In the genomic region with DNA sequence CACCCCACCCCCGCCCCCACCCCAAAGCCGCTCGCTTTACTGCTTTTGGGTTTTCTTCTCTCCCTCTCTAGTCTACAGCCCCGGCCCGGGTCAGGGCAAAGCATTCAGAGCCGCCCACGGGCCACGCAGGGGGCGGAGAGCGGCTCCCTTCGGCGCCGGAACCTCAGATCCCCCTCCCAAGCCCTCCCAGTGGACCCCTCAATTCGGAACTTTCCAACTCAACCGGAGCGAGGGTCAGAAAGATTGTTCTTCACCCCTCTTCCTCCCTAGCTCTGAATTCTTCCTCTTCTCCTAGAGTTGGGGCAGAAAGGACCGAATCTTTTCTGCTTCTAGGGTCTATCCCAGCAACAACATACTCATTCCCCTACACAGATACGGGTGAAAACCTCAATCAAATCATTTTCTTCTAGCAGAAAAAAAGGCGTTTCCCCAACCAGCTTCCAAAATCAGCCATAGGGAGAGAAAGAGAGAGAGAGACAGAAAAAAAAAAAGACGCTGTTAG, we compare ENCODE assay signal across 8 cellular contexts. TPM values are rescaled to one million over a fixed set of nuclear protein-coding genes. Genes with fewer than 3 reads are reported as not detected.
A peak's percentile ranks its signal among the peaks of the same experiment; 100 is the strongest.
DNase-seq lines count a peak whose midpoint lies in the region; ATAC-seq and TF ChIP-seq lines count a peak whose summit lies in the region.

No MANE protein-coding gene starts in this region.

- H3K27ac Mint-ChIP-seq in activated naive CD8-positive, alpha-beta T cell treated with anti-CD3 and anti-CD28 coated beads, Interleukin-2, amount 50 U/mL, for 24 hours = peak overlapping the region; percentile 95
- H3K27ac Mint-ChIP-seq in stimulated activated memory B cell treated with anti-CD40 and anti-IgM and Interleukin-4, amounts not matched to agents 10 μg/mL and 1 μg/mL and 100 μg/mL, for 72 hours = no peak overlapping the region

- H3K27me3 Mint-ChIP-seq in activated naive CD8-positive, alpha-beta T cell treated with anti-CD3 and anti-CD28 coated beads, Interleukin-2, amount 50 U/mL, for 24 hours = peaks cover 9% of the 10 kb centered on the region
- H3K27me3 Mint-ChIP-seq in stimulated activated memory B cell treated with anti-CD40 and anti-IgM and Interleukin-4, amounts not matched to agents 10 μg/mL and 1 μg/mL and 100 μg/mL, for 72 hours = peaks cover 79% of the 10 kb centered on the region

- no peaks in the 10 kb centered on the region for H3K36me3 ChIP-seq in BE2C

- no peak for TF ChIP-seq CTCF in BE2C (IDR thresholded peaks at IDR 0.05; ENCODE audit: low read depth, low read length)

- peak; percentile 20 for DNase-seq in activated gamma-delta T cell treated with Interleukin-2 at 50 U/mL for 16 hours
- DNase-seq in activated gamma-delta T cell (lab: John Stamatoyannopoulos, UW) = no peak
- DNase-seq in activated naive CD8-positive, alpha-beta T cell treated with anti-CD3 and anti-CD28 coated beads, Interleukin-2, amount 50 U/mL, for 24 hours = peak; percentile 58
- no peak for DNase-seq in left colon
- DNase-seq in BE2C = no peak

- peaks cover 63% of the 10 kb centered on the region for H3K4me1 Mint-ChIP-seq in activated naive CD8-positive, alpha-beta T cell treated with anti-CD3 and anti-CD28 coated beads, Interleukin-2, amount 50 U/mL, for 24 hours
- H3K4me1 Mint-ChIP-seq in stimulated activated memory B cell treated with anti-CD40 and anti-IgM and Interleukin-4, amounts not matched to agents 10 μg/mL and 1 μg/mL and 100 μg/mL, for 72 hours = peaks cover 34% of the 10 kb centered on the region

- peaks cover 3% of the 10 kb centered on the region for H3K36me3 Mint-ChIP-seq in activated naive CD8-positive, alpha-beta T cell treated with anti-CD3 and anti-CD28 coated beads, Interleukin-2, amount 50 U/mL, for 24 hours (ENCODE audit: low read depth)
- H3K36me3 Mint-ChIP-seq in stimulated activated memory B cell treated with anti-CD40 and anti-IgM and Interleukin-4, amounts not matched to agents 10 μg/mL and 1 μg/mL and 100 μg/mL, for 72 hours = no peaks in the 10 kb centered on the region

- intact Hi-C loops in left colon (cut with DNase I, micrococcal nuclease) = no loop called here

- H3K4me1 ChIP-seq in BE2C = no peaks in the 10 kb centered on the region

- no peak overlapping the region for H3K4me3 ChIP-seq in BE2C (ENCODE audit: low read depth, low read length)

- peak; percentile 41 for ATAC-seq in activated naive CD8-positive, alpha-beta T cell treated with anti-CD3 and anti-CD28 coated beads, Interleukin-2, amount 50 U/mL, for 24 hours
- ATAC-seq in left colon = peak; percentile 11
- no peak for ATAC-seq in stimulated activated memory B cell treated with anti-CD40 and anti-IgM and Interleukin-4, amounts not matched to agents 10 μg/mL and 1 μg/mL and 100 μg/mL, for 72 hours
- ATAC-seq in GM18868 (IDR thresholded peaks at IDR 0.05; ENCODE audit: unreplicated experiment) = no peak
- ATAC-seq in GM18519 (IDR thresholded peaks at IDR 0.05; ENCODE audit: low FRiP score, unreplicated experiment) = no peak

- H3K9me3 ChIP-seq in BE2C = no peaks in the 10 kb centered on the region

- peak overlapping the region; percentile 87 for H3K4me3 Mint-ChIP-seq in activated naive CD8-positive, alpha-beta T cell treated with anti-CD3 and anti-CD28 coated beads, Interleukin-2, amount 50 U/mL, for 24 hours
- peak overlapping the region; percentile 75 for H3K4me3 Mint-ChIP-seq in stimulated activated memory B cell treated with anti-CD40 and anti-IgM and Interleukin-4, amounts not matched to agents 10 μg/mL and 1 μg/mL and 100 μg/mL, for 72 hours

- no peaks in the 10 kb centered on the region for H3K9me3 Mint-ChIP-seq in activated naive CD8-positive, alpha-beta T cell treated with anti-CD3 and anti-CD28 coated beads, Interleukin-2, amount 50 U/mL, for 24 hours
- H3K9me3 Mint-ChIP-seq in stimulated activated memory B cell treated with anti-CD40 and anti-IgM and Interleukin-4, amounts not matched to agents 10 μg/mL and 1 μg/mL and 100 μg/mL, for 72 hours = no peaks in the 10 kb centered on the region

- peaks cover 92% of the 10 kb centered on the region for H3K27me3 ChIP-seq in BE2C

RNA-seq across cellular contexts. Expression of a gene that starts 1.0 kb away (rescaled TPM):
- total RNA-seq in left colon = 1 to 10 TPM; 2.5 to 7.0 TPM
- polyA plus RNA-seq in BE2C (2012; ENCODE audit: insufficient read depth, insufficient read length, low read depth) = not detected

RNA-seq across cellular contexts. Expression of a gene that starts 13.1 kb away (rescaled TPM):
- total RNA-seq in left colon = not detected
- not detected for polyA plus RNA-seq in BE2C (2012; ENCODE audit: insufficient read depth, insufficient read length, low read depth)

RNA-seq across cellular contexts. Expression of a gene that starts 34.2 kb away (rescaled TPM):
- total RNA-seq in left colon = 1 to 10 TPM; 3.0 to 3.9 TPM
- polyA plus RNA-seq in BE2C (2012; ENCODE audit: insufficient read depth, insufficient read length, low read depth) = not detected

RNA-seq across cellular contexts. Expression of a gene that starts 46.1 kb away (rescaled TPM):
- total RNA-seq in left colon = 10 to 100 TPM; 35.8 to 41.9 TPM
- polyA plus RNA-seq in BE2C (2012; ENCODE audit: insufficient read depth, insufficient read length, low read depth) = not detected

RNA-seq across cellular contexts. Expression of a gene that starts 49.7 kb away (rescaled TPM):
- 10 to 100 TPM; 14.5 to 16.4 TPM for total RNA-seq in left colon
- polyA plus RNA-seq in BE2C (2012; ENCODE audit: insufficient read depth, insufficient read length, low read depth) = not detected

Comparison
In these comparisons a context has a peak if more than half of its experiments do, and no peak if none do; other contexts are left out.
1. DNase-seq: peak in activated gamma-delta T cell treated with Interleukin-2 at 50 U/mL for 16 hours (single experiment) and activated naive CD8-positive, alpha-beta T cell treated with anti-CD3 and anti-CD28 coated beads, Interleukin-2, amount 50 U/mL, for 24 hours (single experiment); none in activated gamma-delta T cell (single experiment), left colon (0 of 2) and BE2C (single experiment).
2. ATAC-seq: peak in activated naive CD8-positive, alpha-beta T cell treated with anti-CD3 and anti-CD28 coated beads, Interleukin-2, amount 50 U/mL, for 24 hours (single experiment) and left colon (single experiment); none in stimulated activated memory B cell treated with anti-CD40 and anti-IgM and Interleukin-4, amounts not matched to agents 10 μg/mL and 1 μg/mL and 100 μg/mL, for 72 hours (single experiment), GM18868 (single experiment) and GM18519 (single experiment).